In genomic region chr7:137852108-137852507, GRCh38 we compare ENCODE assay signal across 37 cellular contexts. TPM values are rescaled to one million over a fixed set of nuclear protein-coding genes. Genes with fewer than 3 reads are reported as not detected.
"Had no signal": no experiment of that assay in that cellular context is flagged by ENCODE, and none has a peak within 500 bp of the region (broad histone marks: within the 10 kb centered on the region; RNA-seq: fewer than 3 reads in every experiment).

No MANE protein-coding gene starts in this region.

- H3K9ac ChIP-seq: KMS-11, SK-N-SH had no signal

- H3K4me3 Mint-ChIP-seq: activated CD4-positive, alpha-beta memory T cell treated with anti-CD3 and anti-CD28 coated beads for 36 hours; activated CD4-positive, alpha-beta T cell treated with anti-CD3 and anti-CD28 coated beads for 36 hours; activated CD8-positive, alpha-beta memory T cell treated with anti-CD3 and anti-CD28 coated beads, Interleukin-2, amount 10 ng/mL, durations not matched to agents 7 days and 5 days; activated naive CD8-positive, alpha-beta T cell treated with anti-CD3 and anti-CD28 coated beads for 36 hours; T-helper 1 cell treated with Interleukin-12 subunit alpha and Interleukin-12 subunit beta and Interleukin-4 antibody, amounts not matched to agents 30 μg/mL and 1 μg/mL, for 36 hours; T-helper 2 cell treated with Interferon-gamma antibody and Interleukin-4, amounts not matched to agents 5 μg/mL and 100 μg/mL, for 36 hours; WTC11 had no signal

- H3K36me3 Mint-ChIP-seq: activated CD8-positive, alpha-beta memory T cell treated with anti-CD3 and anti-CD28 coated beads, Interleukin-2, amount 10 ng/mL, durations not matched to agents 7 days and 5 days; WTC11 had no signal

- FAIRE-seq: TTC549 had no signal

- H3K4me1 ChIP-seq: breast epithelium had no signal

- H3K9me3 Mint-ChIP-seq: activated CD4-positive, alpha-beta memory T cell treated with anti-CD3 and anti-CD28 coated beads for 36 hours; activated naive CD8-positive, alpha-beta T cell treated with anti-CD3 and anti-CD28 coated beads for 36 hours; T-helper 1 cell treated with Interleukin-12 subunit alpha and Interleukin-12 subunit beta and Interleukin-4 antibody, amounts not matched to agents 30 μg/mL and 1 μg/mL, for 36 hours; T-helper 2 cell treated with Interferon-gamma antibody and Interleukin-4, amounts not matched to agents 5 μg/mL and 100 μg/mL, for 36 hours; WTC11 had no signal

- ATAC-seq: activated CD4-positive, CD25-positive, alpha-beta regulatory T cell treated with anti-CD3 and anti-CD28 coated beads, Interleukin-2, amount 50 U/mL, for 24 hours; activated CD8-positive, alpha-beta memory T cell treated with anti-CD3 and anti-CD28 coated beads, Interleukin-2, amount 10 ng/mL, durations not matched to agents 7 days and 5 days; PC-3; WTC11 had no signal

- H3K27ac Mint-ChIP-seq: activated CD4-positive, alpha-beta memory T cell treated with anti-CD3 and anti-CD28 coated beads for 36 hours; activated CD4-positive, alpha-beta T cell treated with anti-CD3 and anti-CD28 coated beads for 36 hours; activated CD8-positive, alpha-beta memory T cell treated with anti-CD3 and anti-CD28 coated beads, Interleukin-2, amount 10 ng/mL, durations not matched to agents 7 days and 5 days; activated naive CD8-positive, alpha-beta T cell treated with anti-CD3 and anti-CD28 coated beads for 36 hours; T-helper 1 cell treated with Interleukin-12 subunit alpha and Interleukin-12 subunit beta and Interleukin-4 antibody, amounts not matched to agents 30 μg/mL and 1 μg/mL, for 36 hours; T-helper 2 cell treated with Interferon-gamma antibody and Interleukin-4, amounts not matched to agents 5 μg/mL and 100 μg/mL, for 36 hours; WTC11 had no signal

- H3K4me3 ChIP-seq: breast epithelium, Peyer's patch, SJSA1 had no signal

- H3K9me3 ChIP-seq: breast epithelium, Peyer's patch, SK-N-SH had no signal

- H3K27ac ChIP-seq: breast epithelium, KMS-11, Peyer's patch, SJSA1 had no signal

- DNase-seq: activated CD4-positive, alpha-beta memory T cell treated with anti-CD3 and anti-CD28 coated beads for 36 hours; activated CD4-positive, alpha-beta T cell treated with anti-CD3 and anti-CD28 coated beads for 36 hours; activated CD4-positive, alpha-beta T cell treated with anti-CD3 and anti-CD28 coated beads, Interleukin-2, amount 50 U/mL, for 1 hour; activated CD8-positive, alpha-beta memory T cell treated with anti-CD3 and anti-CD28 coated beads, Interleukin-2, amount 10 ng/mL, durations not matched to agents 7 days and 5 days; activated CD8-positive, alpha-beta memory T cell treated with anti-CD3 and anti-CD28 coated beads, Interleukin-2, amount 50 U/mL, for 48 hours; activated effector memory CD4-positive, alpha-beta T cell treated with Interleukin-2 at 50 U/mL for 16 hours; activated naive CD4-positive, alpha-beta T cell treated with anti-CD3 and anti-CD28 coated beads, Interleukin-2, amount 50 U/mL, for 16 hours; activated naive CD8-positive, alpha-beta T cell treated with anti-CD3 and anti-CD28 coated beads for 36 hours; activated T-cell treated with anti-CD3 and anti-CD28 coated beads, Interleukin-2, amount 50 U/mL, for 48 hours; amniotic stem cell; aorta; MM.1S; MV-4-11; NCI-H1092 treated with DMSO at 0.1 percent for 48 hours; NCI-H1417; NCI-H146; NCI-H187; NCI-H2029 treated with DMSO at 0.1 percent for 48 hours; NCI-H2107; NCI-H2171; NCI-H510A; NCI-H526; NCI-H748 treated with DMSO at 0.1 percent for 48 hours; NK-92 treated with Interleukin-12 subunit alpha and Interleukin-12 subunit beta, amount 100 ng/mL, for 24 hours; PC-3; Peyer's patch; RPMI8226; SHP77 treated with DMSO at 0.1 percent for 48 hours; SK-N-SH had no signal

- H3K36me3 ChIP-seq: breast epithelium, Peyer's patch, SJSA1 had no signal

- H3K4me2 ChIP-seq: KMS-11, SK-N-SH had no signal

RNA-seq across cellular contexts. Expression of gene DGKI, which starts 5.3 kb away (rescaled TPM):
- total RNA-seq: PC-3 had no signal
